8 cellular contexts compared by ENCODE assay signal in genomic region chr1:179955731-179956130, GRCh38. TPM values are rescaled to one million over a fixed set of nuclear protein-coding genes. Genes with fewer than 3 reads are reported as not detected.
DNase-seq lines count a peak whose midpoint lies in the region; ATAC-seq and TF ChIP-seq lines count a peak whose summit lies in the region.

No MANE protein-coding gene starts in this region.

- H3K4me1 ChIP-seq in Peyer's patch (peaks cover 0 to 28% (median 2%) of the 10 kb centered on the region in 4 donors), psoas muscle (peaks cover 24% of the 10 kb centered on the region)

- ATAC-seq in psoas muscle = no peak
- ATAC-seq in HG03432 (IDR thresholded peaks at IDR 0.05; ENCODE audit: unreplicated experiment) = no peak
- ATAC-seq in left colon = no peak

- WGBS in psoas muscle, 3 donors = 1 to 2% (median 1%) methylated on average over 3 of the region's 3 CpGs

- TF ChIP-seq CTCF in GM12875 (IDR thresholded peaks at IDR 0.05; ENCODE audit: borderline replicate concordance, insufficient read depth, low read depth, low read length) (no peak), Peyer's patch (IDR thresholded peaks at IDR 0.05) (no peak), epithelial cell of esophagus (IDR thresholded peaks at IDR 0.05; ENCODE audit: insufficient read depth, low read depth, low read length, missing control alignments) (no peak), psoas muscle (IDR thresholded peaks at IDR 0.05) (no peak)

- no peak for TF ChIP-seq POLR2A in Peyer's patch (IDR thresholded peaks at IDR 0.05)

- H3K27ac ChIP-seq in Peyer's patch = peak overlapping the region in 3 of 4 donors; percentile 95 to 96 (median 96)
- H3K27ac ChIP-seq in psoas muscle = peak overlapping the region; percentile 99

- H3K27me3 ChIP-seq in Peyer's patch = no peaks in the 10 kb centered on the region
- H3K27me3 ChIP-seq in psoas muscle (ENCODE audit: insufficient read depth in 3 of 3, low read length in 2 of 3) = no peaks in the 10 kb centered on the region

- H3K36me3 ChIP-seq in Peyer's patch (no peaks in the 10 kb centered on the region), psoas muscle (ENCODE audit: insufficient read depth in 1 of 2, low read depth in 1 of 2) (no peaks in the 10 kb centered on the region)

- peak overlapping the region; percentile 97 for H3K4me3 ChIP-seq in GM12875 (ENCODE audit: low read depth, low read length)
- peak overlapping the region; percentile 93 to 97 (median 94) for H3K4me3 ChIP-seq in Peyer's patch
- H3K4me3 ChIP-seq in epithelial cell of esophagus (ENCODE audit: low read length) = peak overlapping the region; percentile 82
- peak overlapping the region; percentile 97 for H3K4me3 ChIP-seq in psoas muscle

- DNase-seq in Peyer's patch (no peak), epithelial cell of esophagus (ENCODE audit: low read depth) (no peak), psoas muscle (no peak), cortex of kidney (lab: John Stamatoyannopoulos, UW) (no peak), COR-L47 (lab: John Stamatoyannopoulos, UW) (no peak), left colon (no peak)

- H3K9me3 ChIP-seq in Peyer's patch (no peaks in the 10 kb centered on the region), psoas muscle (no peaks in the 10 kb centered on the region)

- intact Hi-C loops in psoas muscle (cut with DNase I) = loop anchor here (2.0 kb wide), 1 partner anchor 73 kb away; the partner anchor contains the start of gene TOR1AIP1 (in 2 of the 2)
- intact Hi-C loops in left colon (cut with DNase I, micrococcal nuclease) = no loop called here

RNA-seq across cellular contexts. Expression of gene CEP350, which starts 1.1 kb away (rescaled TPM):
- 100 to 1,000 TPM in 1 of 4 donors, 10 to 100 TPM in 3; 86.0 to 196 (median 87.8) TPM for total RNA-seq in Peyer's patch
- total RNA-seq in psoas muscle = 10 to 100 TPM; 52.8 to 65.3 (median 61.0) TPM
- polyA plus RNA-seq in psoas muscle = 10 to 100 TPM in 2 of 3 donors, 1 to 10 TPM in 1; 5.1 to 33.9 (median 11.1) TPM
- 10 to 100 TPM; 47.7 to 49.7 TPM for total RNA-seq in left colon

Comparison
In these comparisons a context has a peak if more than half of its experiments do, and no peak if none do; other contexts are left out.
1. intact Hi-C loops: an anchor here in psoas muscle (2.0 kb wide); none called in left colon.